Comparison of ENCODE assay signal across 8 cellular contexts in the genomic region with DNA sequence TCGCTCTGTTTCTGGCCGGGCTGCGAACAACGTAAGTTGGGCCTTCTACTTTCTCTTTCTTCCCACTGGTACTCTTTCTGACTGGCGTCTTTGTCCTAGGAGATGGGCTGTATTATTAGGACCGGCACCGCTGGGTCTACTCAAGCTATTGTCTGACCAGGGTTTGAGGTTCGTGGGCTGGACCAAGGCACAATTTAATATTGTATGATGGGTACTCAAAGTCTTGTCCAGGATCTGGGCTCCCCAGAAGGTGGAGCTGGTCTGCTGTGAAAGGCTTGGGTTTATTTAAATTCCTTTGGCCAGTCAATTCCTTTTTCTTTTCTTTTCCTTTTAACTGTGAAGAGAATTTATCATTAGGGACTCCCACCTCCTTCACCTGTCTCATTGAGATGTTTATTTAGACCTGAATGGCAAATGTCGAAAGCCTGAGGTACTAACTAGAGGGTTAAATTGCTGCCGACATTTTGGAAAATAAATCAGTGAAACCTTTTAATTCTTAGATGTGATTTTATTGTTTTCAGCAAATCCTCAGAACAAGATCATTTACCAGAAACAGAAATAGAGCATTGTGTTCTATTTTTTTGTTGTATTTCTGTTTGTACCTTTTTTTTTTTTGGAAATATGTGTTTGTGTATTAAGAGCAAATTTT. TPM values are rescaled to one million over a fixed set of nuclear protein-coding genes. Genes with fewer than 3 reads are reported as not detected.
DNase-seq lines count a peak whose midpoint lies in the region; ATAC-seq, FAIRE-seq and TF ChIP-seq lines count a peak whose summit lies in the region.

No MANE protein-coding gene starts in this region.

- peak; percentile 63 for TF ChIP-seq CTCF in bronchial epithelial cell (IDR thresholded peaks at IDR 0.05; ENCODE audit: insufficient read depth, low read length, severe bottlenecking)

- peak overlapping the region; percentile 63 for H3K4me3 ChIP-seq in bronchial epithelial cell (ENCODE audit: low read depth, low read length)

- ATAC-seq in HG02610 (IDR thresholded peaks at IDR 0.05; ENCODE audit: unreplicated experiment), result peak; percentile 31
- peak; percentile 31 for ATAC-seq in stimulated activated memory B cell treated with anti-CD40 and anti-IgM and Interleukin-4, amounts not matched to agents 10 μg/mL and 1 μg/mL and 100 μg/mL, for 72 hours

- H3K4me1 Mint-ChIP-seq in stimulated activated memory B cell treated with anti-CD40 and anti-IgM and Interleukin-4, amounts not matched to agents 10 μg/mL and 1 μg/mL and 100 μg/mL, for 72 hours, result peaks cover 10% of the 10 kb centered on the region

- peak overlapping the region; percentile 95 for H3K4me3 Mint-ChIP-seq in stimulated activated memory B cell treated with anti-CD40 and anti-IgM and Interleukin-4, amounts not matched to agents 10 μg/mL and 1 μg/mL and 100 μg/mL, for 72 hours

- no peaks in the 10 kb centered on the region for H3K36me3 Mint-ChIP-seq in stimulated activated memory B cell treated with anti-CD40 and anti-IgM and Interleukin-4, amounts not matched to agents 10 μg/mL and 1 μg/mL and 100 μg/mL, for 72 hours

- H3K36me3 ChIP-seq in bronchial epithelial cell (ENCODE audit: control insufficient read depth, insufficient read depth, low read length), result no peaks in the 10 kb centered on the region

- FAIRE-seq in bronchial epithelial cell (lab: Jason Lieb, UNC), result no peak
- peak; percentile 98 for FAIRE-seq in islet of Langerhans (lab: Jason Lieb, UNC)

- DNase-seq in SKM-1 treated with dmso at 0.1 percent for 144 hours (lab: John Stamatoyannopoulos, UW; ENCODE audit: unreplicated experiment) (peak; percentile 35), SKM-1 (lab: John Stamatoyannopoulos, UW; ENCODE audit: unreplicated experiment) (no peak), NCI-H226 (peak; percentile 64), bronchial epithelial cell (ENCODE audit: low read depth) (peak; percentile 62), activated gamma-delta T cell (lab: John Stamatoyannopoulos, UW) (no peak)

- no peaks in the 10 kb centered on the region for H3K27me3 Mint-ChIP-seq in stimulated activated memory B cell treated with anti-CD40 and anti-IgM and Interleukin-4, amounts not matched to agents 10 μg/mL and 1 μg/mL and 100 μg/mL, for 72 hours

- H3K27me3 ChIP-seq in bronchial epithelial cell (ENCODE audit: control insufficient read depth, insufficient read depth, low read length), result no peaks in the 10 kb centered on the region

- H3K9me3 Mint-ChIP-seq in stimulated activated memory B cell treated with anti-CD40 and anti-IgM and Interleukin-4, amounts not matched to agents 10 μg/mL and 1 μg/mL and 100 μg/mL, for 72 hours, result no peaks in the 10 kb centered on the region

- H3K27ac Mint-ChIP-seq in stimulated activated memory B cell treated with anti-CD40 and anti-IgM and Interleukin-4, amounts not matched to agents 10 μg/mL and 1 μg/mL and 100 μg/mL, for 72 hours, result peak overlapping the region; percentile 75

RNA-seq across cellular contexts. Expression of gene LRRC49, which starts 0.4 kb away (rescaled TPM):
- 4.7 and 5.5 TPM in 2 replicates for total RNA-seq in bronchial epithelial cell

RNA-seq across cellular contexts. Expression of gene THAP10, which starts 0.8 kb away (rescaled TPM):
- total RNA-seq in bronchial epithelial cell, result 0.79 and 1.3 TPM in 2 replicates

RNA-seq across cellular contexts. Expression of gene LARP6, which starts 39.1 kb away (rescaled TPM):
- 41.1 and 42.1 TPM in 2 replicates for total RNA-seq in bronchial epithelial cell

Comparison
In these comparisons a context has a peak if more than half of its experiments do, and no peak if none do; other contexts are left out.
1. DNase-seq: peak in SKM-1 treated with dmso at 0.1 percent for 144 hours (single experiment), NCI-H226 (single experiment) and bronchial epithelial cell (single experiment); none in SKM-1 (single experiment) and activated gamma-delta T cell (single experiment).